In genomic region chr10:82206831-82207230, GRCh38 we compare ENCODE assay signal across 17 cellular contexts.
DNase-seq lines count a peak whose midpoint lies in the region; ATAC-seq and TF ChIP-seq lines count a peak whose summit lies in the region.
"Had no signal": no experiment of that assay in that cellular context is flagged by ENCODE, and none has a peak within 500 bp of the region (broad histone marks: within the 10 kb centered on the region; RNA-seq: fewer than 3 reads in every experiment).

No MANE protein-coding gene starts in this region.

- ATAC-seq in HG02678 (IDR thresholded peaks at IDR 0.05; ENCODE audit: unreplicated experiment) = no peak
- ATAC-seq: CD8-positive, alpha-beta T cell; K562; Panc1 had no signal

- H3K4me3 ChIP-seq in choroid plexus epithelial cell (ENCODE audit: low read depth, low read length) = no peak overlapping the region
- H3K4me3 ChIP-seq in fibroblast of villous mesenchyme (ENCODE audit: low read depth, low read length) = no peak overlapping the region
- no peak overlapping the region for H3K4me3 ChIP-seq in retinal pigment epithelial cell (ENCODE audit: low read length)
- H3K4me3 ChIP-seq: HAP-1, K562 had no signal

- CTCF ChIA-PET in RWPE1 (lab: Yijun Ruan, JAX) = no interaction called here

- POLR2A ChIA-PET in RWPE1 (lab: Yijun Ruan, JAX; ENCODE audit: low non-redundant PET) = no interaction called here

- no peak for TF ChIP-seq CTCF in choroid plexus epithelial cell (conservative IDR thresholded peaks at IDR 0.05; ENCODE audit: low read depth, low read length)
- TF ChIP-seq CTCF in fibroblast of villous mesenchyme (IDR thresholded peaks at IDR 0.05; ENCODE audit: insufficient read depth, low read depth, low read length) = no peak
- no peak for TF ChIP-seq CTCF in retinal pigment epithelial cell (conservative IDR thresholded peaks at IDR 0.05; ENCODE audit: low read depth, low read length)
- TF ChIP-seq CTCF in RWPE1 (conservative IDR thresholded peaks at IDR 0.05; ENCODE audit: low read depth) = no peak

- DNase-seq in choroid plexus epithelial cell (ENCODE audit: low read depth) (peak; percentile 18), fibroblast of villous mesenchyme (ENCODE audit: low read depth) (peak; percentile 17), retinal pigment epithelial cell (ENCODE audit: low read depth) (peak; percentile 86), iPS-NIHi7 (ENCODE audit: extremely low spot score) (no peak), RWPE1 (ENCODE audit: low spot score) (no peak)
- DNase-seq: CD8-positive, alpha-beta T cell; DMS79 treated with DMSO at 0.1 percent for 48 hours; NCI-H1436 treated with DMSO at 0.1 percent for 48 hours; NCI-H2081; NCI-H510A treated with DMSO at 0.1 percent for 48 hours; SHP77 had no signal

- no peak overlapping the region for H3K27ac ChIP-seq in RWPE1
- H3K27ac ChIP-seq: HL-60 had no signal

TF ChIP-seq in PFSK-1, 5 proteins besides CTCF, POLR2A, EP300 and RAD21:
- TF ChIP-seq SIN3A (IDR thresholded peaks at IDR 0.05; ENCODE audit: borderline replicate concordance, insufficient read depth, low read length) (no peak), TAF1 (IDR thresholded peaks at IDR 0.05; ENCODE audit: borderline replicate concordance, insufficient read depth, low read length) (peak; percentile 41; the same call in 1 of the 2 replicates), POLR2AphosphoS5 (IDR thresholded peaks at IDR 0.05; ENCODE audit: low read depth, low read length) (no peak), REST (IDR thresholded peaks at IDR 0.05; ENCODE audit: insufficient read depth in 1 of 2, low read depth in 2 of 2, low read length in 2 of 2) (0 out of 4 replicates have a peak, but pooled peaks of 1 of the 2 experiments have one; percentile 36)

Comparison
In these comparisons a context has a peak if more than half of its experiments do, and no peak if none do; other contexts are left out.
1. DNase-seq: peak in choroid plexus epithelial cell (single experiment), fibroblast of villous mesenchyme (single experiment) and retinal pigment epithelial cell (single experiment); none in iPS-NIHi7 (single experiment) and RWPE1 (single experiment).